In genomic region chr1:111218947-111219346, GRCh38 we compare ENCODE assay signal across 15 cellular contexts. TPM values are rescaled to one million over a fixed set of nuclear protein-coding genes. Genes with fewer than 3 reads are reported as not detected.
DNase-seq lines count a peak whose midpoint lies in the region; ATAC-seq lines count a peak whose summit lies in the region.
"Had no signal": no experiment of that assay in that cellular context is flagged by ENCODE, and none has a peak within 500 bp of the region (broad histone marks: within the 10 kb centered on the region; RNA-seq: fewer than 3 reads in every experiment).

No MANE protein-coding gene starts in this region.

- H3K9ac ChIP-seq in HUES48 (ENCODE audit: low read depth, low read length), result no peak overlapping the region

- H3K4me3 ChIP-seq in HUES48 (ENCODE audit: low read depth, low read length), result no peak overlapping the region
- H3K4me3 ChIP-seq: ascending aorta, hepatocyte, tibial artery had no signal

- H3K27me3 ChIP-seq in HUES48 (ENCODE audit: control insufficient read depth, insufficient read depth, low read length), result no peaks in the 10 kb centered on the region
- H3K27me3 ChIP-seq: ascending aorta, hepatocyte, tibial artery had no signal

- no peak overlapping the region for H3K4me3 Mint-ChIP-seq in T-helper 1 cell treated with Interleukin-12 subunit alpha and Interleukin-12 subunit beta and Interleukin-4 antibody, amounts not matched to agents 30 μg/mL and 1 μg/mL, for 36 hours
- H3K4me3 Mint-ChIP-seq in activated T-helper 17 cell treated with anti-CD3 and anti-CD28 coated beads, Interleukin-2, amount 50 U/mL, for 72 hours, result peak overlapping the region; percentile 78
- peak overlapping the region; percentile 76 for H3K4me3 Mint-ChIP-seq in natural killer cell treated with Interleukin-12 subunit alpha and Interleukin-12 subunit beta and Interleukin-15 and Interleukin-18, amount 100 ng/mL, for 72 hours
- H3K4me3 Mint-ChIP-seq: dendritic cell treated with granulocyte-macrophage colony-stimulating factor and Interleukin-4, amounts not matched to agents 40 ng/mL and 50 ng/mL, for 4 days had no signal

- no peaks in the 10 kb centered on the region for H3K27me3 Mint-ChIP-seq in T-helper 1 cell treated with Interleukin-12 subunit alpha and Interleukin-12 subunit beta and Interleukin-4 antibody, amounts not matched to agents 30 μg/mL and 1 μg/mL, for 36 hours (ENCODE audit: low read depth)
- no peaks in the 10 kb centered on the region for H3K27me3 Mint-ChIP-seq in activated T-helper 17 cell treated with anti-CD3 and anti-CD28 coated beads, Interleukin-2, amount 50 U/mL, for 72 hours
- H3K27me3 Mint-ChIP-seq in natural killer cell treated with Interleukin-12 subunit alpha and Interleukin-12 subunit beta and Interleukin-15 and Interleukin-18, amount 100 ng/mL, for 72 hours, result no peaks in the 10 kb centered on the region
- H3K27me3 Mint-ChIP-seq: dendritic cell treated with granulocyte-macrophage colony-stimulating factor and Interleukin-4, amounts not matched to agents 40 ng/mL and 50 ng/mL, for 4 days had no signal

- H3K36me3 ChIP-seq in HUES48 (ENCODE audit: control insufficient read depth, insufficient read depth, low read length), result no peaks in the 10 kb centered on the region
- H3K36me3 ChIP-seq: ascending aorta, tibial artery had no signal

- peaks cover 4% of the 10 kb centered on the region for H3K9me3 Mint-ChIP-seq in T-helper 1 cell treated with Interleukin-12 subunit alpha and Interleukin-12 subunit beta and Interleukin-4 antibody, amounts not matched to agents 30 μg/mL and 1 μg/mL, for 36 hours
- H3K9me3 Mint-ChIP-seq in activated T-helper 17 cell treated with anti-CD3 and anti-CD28 coated beads, Interleukin-2, amount 50 U/mL, for 72 hours, result no peaks in the 10 kb centered on the region
- no peaks in the 10 kb centered on the region for H3K9me3 Mint-ChIP-seq in natural killer cell treated with Interleukin-12 subunit alpha and Interleukin-12 subunit beta and Interleukin-15 and Interleukin-18, amount 100 ng/mL, for 72 hours
- H3K9me3 Mint-ChIP-seq: dendritic cell treated with granulocyte-macrophage colony-stimulating factor and Interleukin-4, amounts not matched to agents 40 ng/mL and 50 ng/mL, for 4 days had no signal

- H3K4me1 ChIP-seq in HUES48 (ENCODE audit: control insufficient read depth, insufficient read depth, low read length), result peaks cover 17% of the 10 kb centered on the region; the same call in 1 of the 2 replicates

- DNase-seq in T-helper 1 cell (no peak), ureter (ENCODE audit: low spot score) (no peak), NCI-H69 (lab: John Stamatoyannopoulos, UW) (no peak)
- no peak for DNase-seq in natural killer cell treated with Interleukin-12 subunit alpha and Interleukin-12 subunit beta and Interleukin-15 and Interleukin-18, amount 100 ng/mL, for 72 hours (ENCODE audit: low spot score)
- DNase-seq: NCI-H748 treated with DMSO at 0.1 percent for 48 hours, tibial artery had no signal

- H3K9me3 ChIP-seq in HUES48 (ENCODE audit: control insufficient read depth, insufficient read depth, low read length), result no peaks in the 10 kb centered on the region
- H3K9me3 ChIP-seq: ascending aorta, tibial artery had no signal

- peaks cover 88% of the 10 kb centered on the region for H3K4me1 Mint-ChIP-seq in T-helper 1 cell treated with Interleukin-12 subunit alpha and Interleukin-12 subunit beta and Interleukin-4 antibody, amounts not matched to agents 30 μg/mL and 1 μg/mL, for 36 hours (ENCODE audit: low read depth)
- H3K4me1 Mint-ChIP-seq in activated T-helper 17 cell treated with anti-CD3 and anti-CD28 coated beads, Interleukin-2, amount 50 U/mL, for 72 hours, result peaks cover 93% of the 10 kb centered on the region
- peaks cover 90 to 97% of the 10 kb centered on the region in 2 donors for H3K4me1 Mint-ChIP-seq in natural killer cell treated with Interleukin-12 subunit alpha and Interleukin-12 subunit beta and Interleukin-15 and Interleukin-18, amount 100 ng/mL, for 72 hours (ENCODE audit: low read depth in 2 of 2)

- peak overlapping the region; percentile 90 for H3K27ac ChIP-seq in HUES48 (ENCODE audit: low read depth, low read length)
- H3K27ac ChIP-seq: 22Rv1, ascending aorta, hepatocyte, tibial artery had no signal

- H3K36me3 Mint-ChIP-seq in T-helper 1 cell treated with Interleukin-12 subunit alpha and Interleukin-12 subunit beta and Interleukin-4 antibody, amounts not matched to agents 30 μg/mL and 1 μg/mL, for 36 hours (ENCODE audit: low read depth), result peaks cover 8% of the 10 kb centered on the region
- H3K36me3 Mint-ChIP-seq in activated T-helper 17 cell treated with anti-CD3 and anti-CD28 coated beads, Interleukin-2, amount 50 U/mL, for 72 hours (ENCODE audit: low read depth), result peaks cover 14% of the 10 kb centered on the region
- H3K36me3 Mint-ChIP-seq in natural killer cell treated with Interleukin-12 subunit alpha and Interleukin-12 subunit beta and Interleukin-15 and Interleukin-18, amount 100 ng/mL, for 72 hours, result no peaks in the 10 kb centered on the region

- no peak for ATAC-seq in activated T-helper 17 cell treated with anti-CD3 and anti-CD28 coated beads, Interleukin-2, amount 50 U/mL, for 72 hours (replicated peaks)
- ATAC-seq in natural killer cell treated with Interleukin-12 subunit alpha and Interleukin-12 subunit beta and Interleukin-15 and Interleukin-18, amount 100 ng/mL, for 72 hours, result no peak
- no peak for ATAC-seq in GM19035 (IDR thresholded peaks at IDR 0.05; ENCODE audit: unreplicated experiment)

- H3K27ac Mint-ChIP-seq in T-helper 1 cell treated with Interleukin-12 subunit alpha and Interleukin-12 subunit beta and Interleukin-4 antibody, amounts not matched to agents 30 μg/mL and 1 μg/mL, for 36 hours, result peak overlapping the region; percentile 94
- peak overlapping the region; percentile 86 for H3K27ac Mint-ChIP-seq in activated T-helper 17 cell treated with anti-CD3 and anti-CD28 coated beads, Interleukin-2, amount 50 U/mL, for 72 hours
- H3K27ac Mint-ChIP-seq in natural killer cell treated with Interleukin-12 subunit alpha and Interleukin-12 subunit beta and Interleukin-15 and Interleukin-18, amount 100 ng/mL, for 72 hours, result peak overlapping the region; percentile 85 to 87
- H3K27ac Mint-ChIP-seq: dendritic cell treated with granulocyte-macrophage colony-stimulating factor and Interleukin-4, amounts not matched to agents 40 ng/mL and 50 ng/mL, for 4 days had no signal

RNA-seq across cellular contexts. Expression of gene CHI3L2, which starts 8.6 kb away (rescaled TPM):
- total RNA-seq in activated T-helper 17 cell treated with anti-CD3 and anti-CD28 coated beads, Interleukin-2, amount 50 U/mL, for 72 hours, result 1 to 10 TPM; 2.7 to 3.8 TPM
- 10 to 100 TPM in 1 of 2 donors, 1 to 10 TPM in 1; 4.3 to 30.6 TPM for total RNA-seq in natural killer cell treated with Interleukin-12 subunit alpha and Interleukin-12 subunit beta and Interleukin-15 and Interleukin-18, amount 100 ng/mL, for 72 hours
- 4.6 TPM for total RNA-seq in ureter

RNA-seq across cellular contexts. Expression of gene DENND2D, which starts 18.5 kb away (rescaled TPM):
- 100 to 1,000 TPM; 146 to 148 TPM for total RNA-seq in activated T-helper 17 cell treated with anti-CD3 and anti-CD28 coated beads, Interleukin-2, amount 50 U/mL, for 72 hours
- total RNA-seq in natural killer cell treated with Interleukin-12 subunit alpha and Interleukin-12 subunit beta and Interleukin-15 and Interleukin-18, amount 100 ng/mL, for 72 hours, result 100 to 1,000 TPM; 103 to 118 TPM
- total RNA-seq in ureter, result 134 TPM
- total RNA-seq: HT1080 had no signal
